In genomic region chr13:24618219-24618955, GRCh38 we compare ENCODE assay signal across 9 cellular contexts.
DNase-seq lines count a peak whose midpoint lies in the region; ATAC-seq and TF ChIP-seq lines count a peak whose summit lies in the region.
"Had no signal": no experiment of that assay in that cellular context is flagged by ENCODE, and none has a peak within 500 bp of the region (broad histone marks: within the 10 kb centered on the region; RNA-seq: fewer than 3 reads in every experiment).

No MANE protein-coding gene starts in this region.

- H3K9ac ChIP-seq in BLaER1 (no peak overlapping the region), trophoblast cell (ENCODE audit: low read length) (no peak overlapping the region)

- peak overlapping the region; percentile 21 for H2AK5ac ChIP-seq in trophoblast cell (ENCODE audit: low read length)

- no peak overlapping the region for H3K4ac ChIP-seq in trophoblast cell (ENCODE audit: low read depth, low read length)

- H3K27ac ChIP-seq in BLaER1 (peak overlapping the region; percentile 52), KOPT-K1 (ENCODE audit: low read depth, low read length, poor library complexity, severe bottlenecking) (peak overlapping the region; percentile 23), trophoblast cell (ENCODE audit: low read depth, low read length) (no peak overlapping the region), heart left ventricle (peak overlapping the region in 1 of 12 donors; percentile 67)
- H3K27ac ChIP-seq: neutrophil had no signal

- H4K20me1 ChIP-seq in BLaER1, result no peaks in the 10 kb centered on the region

- no peak overlapping the region for H3K18ac ChIP-seq in trophoblast cell (ENCODE audit: low read length)

- H3K36me3 ChIP-seq in BLaER1 (no peaks in the 10 kb centered on the region), KOPT-K1 (ENCODE audit: insufficient read depth, low read length) (no peaks in the 10 kb centered on the region), trophoblast cell (ENCODE audit: control insufficient read depth in 1 of 2, insufficient read depth in 2 of 2, low read length in 2 of 2) (no peaks in the 10 kb centered on the region), heart left ventricle (no peaks in the 10 kb centered on the region)
- H3K36me3 ChIP-seq: neutrophil had no signal

- no peaks in the 10 kb centered on the region for H3K79me2 ChIP-seq in trophoblast cell (ENCODE audit: control insufficient read depth, insufficient read depth, low read length, poor library complexity)

- WGBS in trophoblast cell (ENCODE audit: extremely low coverage, insufficient coverage, insufficient read length), result no CpG with 5 or more reads among the region's 14 CpGs
- WGBS in heart left ventricle, 4 donors, result 72 to 83% (median 77%) methylated on average over 14 of the region's 14 CpGs

- no peak for TF ChIP-seq CTCF in heart left ventricle (IDR thresholded peaks at IDR 0.05)

- DNase-seq in activated T-cell treated with anti-CD3 and anti-CD28 coated beads for 1 hour (ENCODE audit: low read depth) (peak; percentile 23), trophoblast cell (no peak), Ammon's horn (ENCODE audit: low spot score) (no peak), RPMI8226 (no peak), heart left ventricle (no peak)

- H4K12ac ChIP-seq in trophoblast cell (ENCODE audit: low read depth, low read length), result no peak overlapping the region

- no peak for TF ChIP-seq POLR2A in heart left ventricle (IDR thresholded peaks at IDR 0.05)

- H2BK5ac ChIP-seq in trophoblast cell (ENCODE audit: low read depth, low read length, poor library complexity), result no peak overlapping the region

- H2BK12ac ChIP-seq in trophoblast cell (ENCODE audit: low read length), result peak overlapping the region; percentile 14

- peak overlapping the region; percentile 60 for H3K4me2 ChIP-seq in BLaER1
- no peak overlapping the region for H3K4me2 ChIP-seq in trophoblast cell (ENCODE audit: low read length)

- no peaks in the 10 kb centered on the region for H3K79me1 ChIP-seq in trophoblast cell (ENCODE audit: low read length)

- H3K27me3 ChIP-seq in BLaER1, result no peaks in the 10 kb centered on the region
- H3K27me3 ChIP-seq in trophoblast cell (ENCODE audit: insufficient read depth, low read length), result no peaks in the 10 kb centered on the region
- H3K27me3 ChIP-seq in heart left ventricle, result no peaks in the 10 kb centered on the region
- H3K27me3 ChIP-seq: neutrophil had no signal

- H3K9me3 ChIP-seq in BLaER1 (peaks cover 14% of the 10 kb centered on the region), KOPT-K1 (ENCODE audit: insufficient read depth, low read length, poor library complexity, severe bottlenecking) (peaks cover 5% of the 10 kb centered on the region), trophoblast cell (ENCODE audit: insufficient read depth, low read depth, low read length) (no peaks in the 10 kb centered on the region), heart left ventricle (no peaks in the 10 kb centered on the region)
- H3K9me3 ChIP-seq: neutrophil had no signal

- H3K4me1 ChIP-seq in BLaER1 (peaks cover 21% of the 10 kb centered on the region), trophoblast cell (ENCODE audit: control insufficient read depth in 1 of 2, insufficient read depth in 2 of 2, low read length in 2 of 2) (peaks cover 12 to 19% of the 10 kb centered on the region in 2 experiments), heart left ventricle (peaks cover 0 to 13% (median 0%) of the 10 kb centered on the region in 12 donors)

- no peak overlapping the region for H3K14ac ChIP-seq in trophoblast cell (ENCODE audit: low read length)

- no peak overlapping the region for H3K23ac ChIP-seq in trophoblast cell (ENCODE audit: low read length)

- H4K91ac ChIP-seq in trophoblast cell (ENCODE audit: low read depth, low read length), result no peak overlapping the region

- H3K4me3 ChIP-seq in BLaER1 (no peak overlapping the region), trophoblast cell (ENCODE audit: low read depth, low read length) (no peak overlapping the region), heart left ventricle (no peak overlapping the region)

- peak overlapping the region; percentile 27 for H2BK120ac ChIP-seq in trophoblast cell (ENCODE audit: insufficient read depth, low read length, poor library complexity)

- H2AFZ ChIP-seq in trophoblast cell (ENCODE audit: insufficient read depth, low read length, poor library complexity), result no peak overlapping the region

- intact Hi-C loops in heart left ventricle (cut with DNase I), result no loop called here

- ATAC-seq in GM21367 (IDR thresholded peaks at IDR 0.05; ENCODE audit: unreplicated experiment), result peak; percentile 83
- no peak for ATAC-seq in heart left ventricle

- peak overlapping the region; percentile 52 for H4K8ac ChIP-seq in trophoblast cell (ENCODE audit: low read depth, low read length)
